Comparison of ENCODE assay signal across 8 cellular contexts in the genomic region with DNA sequence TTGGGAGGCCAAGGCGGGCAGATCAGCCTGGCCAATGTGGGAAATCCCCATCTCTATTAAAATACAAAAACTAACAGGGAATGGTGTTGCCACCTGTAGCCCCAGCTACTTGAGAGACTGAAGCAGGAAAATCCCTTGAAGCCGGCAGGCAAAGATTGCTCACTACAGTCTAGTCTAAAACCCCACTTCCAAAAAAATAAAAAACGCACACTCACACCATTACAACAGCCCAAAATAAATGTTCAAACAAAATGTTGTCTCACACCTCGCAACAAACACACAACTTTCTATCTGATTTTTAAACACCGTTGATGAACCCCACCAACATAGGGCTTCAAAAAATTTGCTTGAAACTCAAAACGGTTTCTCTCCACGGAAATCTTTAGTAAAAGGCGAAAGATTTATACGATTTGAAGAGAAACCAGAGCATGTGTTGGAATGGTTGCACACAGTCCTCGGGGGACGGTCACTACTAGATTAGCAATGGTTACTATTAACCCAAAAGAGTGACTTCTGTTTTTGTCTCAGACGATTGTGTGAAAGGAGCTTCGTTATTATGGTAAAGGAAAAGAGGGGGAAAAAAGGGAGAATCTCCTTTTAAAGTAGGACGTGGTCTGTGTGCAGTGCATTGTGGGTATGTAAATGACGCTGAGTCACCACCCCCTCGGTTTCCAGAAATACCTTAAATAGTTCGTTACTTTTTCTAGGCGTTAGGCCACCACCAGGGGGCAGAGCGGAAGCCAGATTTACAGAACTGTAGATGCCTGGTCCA. TPM values are rescaled to one million over a fixed set of nuclear protein-coding genes. Genes with fewer than 3 reads are reported as not detected.
DNase-seq lines count a peak whose midpoint lies in the region; ATAC-seq and TF ChIP-seq lines count a peak whose summit lies in the region.

A gene (minus strand): TSS at position 430 of the 772 bp plus-strand sequence.

- ATAC-seq in HG02610 (IDR thresholded peaks at IDR 0.05; ENCODE audit: unreplicated experiment), result peak; percentile 66

- intact Hi-C loops in head of caudate nucleus (cut with DNase I) (loop anchor here (10.0 kb wide), 1 partner anchor 574 kb away; no protein-coding TSS in a partner anchor), ovary (cut with DNase I) (loop anchor here in 2 of 4 donors (5.0 to 10.0 kb wide), 2 partner anchors 54 to 571 kb away; a partner anchor contains a TSS), thyroid gland (cut with DNase I) (no loop called here)

- H3K4me1 ChIP-seq in ovary (ENCODE audit: insufficient read depth) (no peaks in the 10 kb centered on the region), thyroid gland (peaks cover 12 to 15% of the 10 kb centered on the region in 2 donors)

- no peak for TF ChIP-seq EP300 in ovary (IDR thresholded peaks at IDR 0.05)

- no peaks in the 10 kb centered on the region for H3K27me3 ChIP-seq in ovary
- H3K27me3 ChIP-seq in thyroid gland, result no peaks in the 10 kb centered on the region

- TF ChIP-seq CTCF in GM12864 (IDR thresholded peaks at IDR 0.05; ENCODE audit: low read depth, low read length, missing control alignments) (peak; percentile 82), ovary (IDR thresholded peaks at IDR 0.05) (peak; percentile 59 to 89 (median 83)), thyroid gland (IDR thresholded peaks at IDR 0.05) (peak; percentile 54 to 91 (median 78))

- H3K36me3 Mint-ChIP-seq in activated naive CD8-positive, alpha-beta T cell, result no peaks in the 10 kb centered on the region

- peak within 1 kb of the TSS; percentile 71 for H3K9ac ChIP-seq in SK-N-MC (ENCODE audit: insufficient read length)

- DNase-seq in GM12864 (ENCODE audit: low read depth) (peak; percentile 94), NCI-H1048 (lab: John Stamatoyannopoulos, UW) (peak; percentile 95), SK-N-MC (ENCODE audit: low read depth, low spot score) (peak; percentile 97), head of caudate nucleus (peak; percentile 86 to 99 (median 96)), ovary (peak; percentile 92 to 97 (median 95)), thyroid gland (peak; percentile 93 to 97)

- 1 to 2% (median 2%) methylated on average over 19 of the region's 19 CpGs for WGBS in ovary, 3 donors
- 1 to 3% methylated on average over 19 of the region's 19 CpGs for WGBS in thyroid gland, 2 donors

- H3K36me3 ChIP-seq in SK-N-MC (ENCODE audit: insufficient read depth, low read length), result no peaks in the 10 kb centered on the region
- no peaks in the 10 kb centered on the region for H3K36me3 ChIP-seq in ovary
- no peaks in the 10 kb centered on the region for H3K36me3 ChIP-seq in thyroid gland

- TF ChIP-seq POLR2A in ovary (IDR thresholded peaks at IDR 0.05) (peak; percentile 63), thyroid gland (IDR thresholded peaks at IDR 0.05) (peak in 1 of 2 donors; percentile 88)

- H3K27me3 Mint-ChIP-seq in activated naive CD8-positive, alpha-beta T cell, result no peaks in the 10 kb centered on the region

- H3K9me3 ChIP-seq in SK-N-MC (ENCODE audit: low read depth, low read length) (no peaks in the 10 kb centered on the region), ovary (no peaks in the 10 kb centered on the region), thyroid gland (no peaks in the 10 kb centered on the region)

- no peaks in the 10 kb centered on the region for H3K9me3 Mint-ChIP-seq in activated naive CD8-positive, alpha-beta T cell (ENCODE audit: low read depth)

- peak within 1 kb of the TSS; percentile 97 for H3K27ac ChIP-seq in SK-N-MC
- peak within 1 kb of the TSS; percentile 79 to 86 for H3K27ac ChIP-seq in ovary
- peak within 1 kb of the TSS; percentile 95 to 97 (median 95) for H3K27ac ChIP-seq in thyroid gland

- H3K4me3 ChIP-seq in GM12864 (ENCODE audit: low read depth, low read length) (no peak within 1 kb of the TSS; the same call in 1 of the 2 replicates), SK-N-MC (peak within 1 kb of the TSS; percentile 46), ovary (peak within 1 kb of the TSS; percentile 6), thyroid gland (replicated peaks in 1 of 3) (no peak within 1 kb of the TSS)

- H3K4me1 Mint-ChIP-seq in activated naive CD8-positive, alpha-beta T cell (ENCODE audit: low read depth), result peaks cover 36% of the 10 kb centered on the region

- peak within 1 kb of the TSS; percentile 59 for H3K4me3 Mint-ChIP-seq in activated naive CD8-positive, alpha-beta T cell

- peak within 1 kb of the TSS; percentile 100 for H3K27ac Mint-ChIP-seq in activated naive CD8-positive, alpha-beta T cell

RNA-seq across cellular contexts. Expression of the gene that starts here (rescaled TPM):
- total RNA-seq in ovary (not detected), thyroid gland (not detected)
- not detected for polyA plus RNA-seq in ovary

Comparison
In these comparisons a context has a peak if more than half of its experiments do, and no peak if none do; other contexts are left out.
1. Peak in DNase-seq, H3K4me3 ChIP-seq and H3K27ac ChIP-seq in ovary; RNA of the gene not detected or under 1 TPM.
2. Peak in DNase-seq and H3K27ac ChIP-seq in thyroid gland; RNA of the gene not detected or under 1 TPM.